Comparison of ENCODE assay signal across 12 cellular contexts in genomic region chr7:18667466-18667865, GRCh38.
DNase-seq lines count a peak whose midpoint lies in the region; ATAC-seq and TF ChIP-seq lines count a peak whose summit lies in the region.
"Had no signal": no experiment of that assay in that cellular context is flagged by ENCODE, and none has a peak within 500 bp of the region (broad histone marks: within the 10 kb centered on the region; RNA-seq: fewer than 3 reads in every experiment).

No MANE protein-coding gene starts in this region.

- H3K9me3 ChIP-seq in BLaER1 treated with 17β-estradiol and CSF1 and Interleukin-3, amounts not matched to agents 10 nM and 100 nM (replicated peaks in 1 of 11): peaks cover 0 to 9% (median 0%) of the 10 kb centered on the region in 11 experiments; a peak in 1 of 22 replicates
- H3K9me3 ChIP-seq in right lobe of liver (no peaks in the 10 kb centered on the region), testis (no peaks in the 10 kb centered on the region)
- H3K9me3 ChIP-seq: gastroesophageal sphincter, pancreas had no signal

- no peaks in the 10 kb centered on the region for H3K27me3 Mint-ChIP-seq in activated naive CD8-positive, alpha-beta T cell treated with anti-CD3 and anti-CD28 coated beads, Interleukin-2, amount 50 U/mL, for 24 hours
- no peaks in the 10 kb centered on the region for H3K27me3 Mint-ChIP-seq in activated CD8-positive, alpha-beta T cell treated with anti-CD3 and anti-CD28 coated beads, Interleukin-2, amount 10 ng/mL, durations not matched to agents 7 days and 5 days (ENCODE audit: low read depth)

- H3K36me3 Mint-ChIP-seq in activated naive CD8-positive, alpha-beta T cell treated with anti-CD3 and anti-CD28 coated beads, Interleukin-2, amount 50 U/mL, for 24 hours (ENCODE audit: low read depth): no peaks in the 10 kb centered on the region
- no peaks in the 10 kb centered on the region for H3K36me3 Mint-ChIP-seq in activated CD8-positive, alpha-beta T cell treated with anti-CD3 and anti-CD28 coated beads, Interleukin-2, amount 10 ng/mL, durations not matched to agents 7 days and 5 days (ENCODE audit: low read depth)

- ATAC-seq in right lobe of liver: peak; percentile 50 to 72 (median 61)
- no peak for ATAC-seq in activated naive CD8-positive, alpha-beta T cell treated with anti-CD3 and anti-CD28 coated beads, Interleukin-2, amount 50 U/mL, for 24 hours
- no peak for ATAC-seq in activated CD8-positive, alpha-beta T cell treated with anti-CD3 and anti-CD28 coated beads, Interleukin-2, amount 10 ng/mL, durations not matched to agents 7 days and 5 days
- ATAC-seq: gastroesophageal sphincter had no signal

- H3K27me3 ChIP-seq in BLaER1 treated with 17β-estradiol and CSF1 and Interleukin-3, amounts not matched to agents 10 nM and 100 nM: no peaks in the 10 kb centered on the region
- H3K27me3 ChIP-seq in right lobe of liver (no peaks in the 10 kb centered on the region), testis (no peaks in the 10 kb centered on the region)
- H3K27me3 ChIP-seq: gastroesophageal sphincter had no signal

- H3K4me3 Mint-ChIP-seq in activated naive CD8-positive, alpha-beta T cell treated with anti-CD3 and anti-CD28 coated beads, Interleukin-2, amount 50 U/mL, for 24 hours: no peak overlapping the region
- H3K4me3 Mint-ChIP-seq in activated CD8-positive, alpha-beta T cell treated with anti-CD3 and anti-CD28 coated beads, Interleukin-2, amount 10 ng/mL, durations not matched to agents 7 days and 5 days: no peak overlapping the region

- intact Hi-C loops in right lobe of liver (cut with DNase I): no loop called here
- intact Hi-C loops in testis (cut with DNase I; ENCODE audit: low total_unique reads): no loop called here

- DNase-seq in LNCaP clone FGC (ENCODE audit: low read depth): peak; percentile 55
- peak; percentile 89 for DNase-seq in choroid plexus epithelial cell (ENCODE audit: low read depth)
- DNase-seq in right lobe of liver: no peak
- no peak for DNase-seq in activated naive CD8-positive, alpha-beta T cell treated with anti-CD3 and anti-CD28 coated beads, Interleukin-2, amount 50 U/mL, for 24 hours
- DNase-seq in activated CD8-positive, alpha-beta T cell treated with anti-CD3 and anti-CD28 coated beads, Interleukin-2, amount 10 ng/mL, durations not matched to agents 7 days and 5 days: no peak
- DNase-seq in NCI-H1436 (lab: John Stamatoyannopoulos, UW): no peak
- DNase-seq in testis: no peak
- DNase-seq: activated naive CD4-positive, alpha-beta T cell treated with Interleukin-2 at 50 U/mL for 16 hours; NCI-H2171; pancreas had no signal

- H3K27ac ChIP-seq in BLaER1 treated with 17β-estradiol and CSF1 and Interleukin-3, amounts not matched to agents 10 nM and 100 nM: peak overlapping the region in 1 of 11 experiments; percentile 26; a peak in 1 of 22 replicates
- no peak overlapping the region for H3K27ac ChIP-seq in right lobe of liver
- no peak overlapping the region for H3K27ac ChIP-seq in testis
- H3K27ac ChIP-seq: pancreas had no signal

- H4K20me1 ChIP-seq in BLaER1 treated with 17β-estradiol and CSF1 and Interleukin-3, amounts not matched to agents 10 nM and 100 nM: no peaks in the 10 kb centered on the region

- CTCF ChIA-PET in activated CD8-positive, alpha-beta T cell treated with anti-CD3 and anti-CD28 coated beads, Interleukin-2, amount 10 ng/mL, durations not matched to agents 7 days and 5 days (lab: Charles Lee): no interaction called here

- peak overlapping the region in 7 of 11 experiments; percentile 12 to 66 (median 49); a peak in 10 of 22 replicates for H3K4me2 ChIP-seq in BLaER1 treated with 17β-estradiol and CSF1 and Interleukin-3, amounts not matched to agents 10 nM and 100 nM

- no peak for TF ChIP-seq CTCF in LNCaP clone FGC (IDR thresholded peaks at IDR 0.05; ENCODE audit: control insufficient read depth, extremely low read depth, insufficient read depth)
- no peak for TF ChIP-seq CTCF in choroid plexus epithelial cell (conservative IDR thresholded peaks at IDR 0.05; ENCODE audit: low read depth, low read length)
- TF ChIP-seq CTCF in right lobe of liver (IDR thresholded peaks at IDR 0.05): no peak
- no peak for TF ChIP-seq CTCF in testis (IDR thresholded peaks at IDR 0.05)

- POLR2A ChIA-PET in activated CD8-positive, alpha-beta T cell treated with anti-CD3 and anti-CD28 coated beads, Interleukin-2, amount 10 ng/mL, durations not matched to agents 7 days and 5 days (lab: Charles Lee): no interaction called here

- WGBS in right lobe of liver (ENCODE audit: insufficient coverage, low coverage, low lambda C conversion rate, missing lambda C conversion rate): 40% methylated on average over 1 of the region's 1 CpG
- 63 to 69% methylated on average over 1 of the region's 1 CpG for WGBS in testis, 2 donors

- no peak overlapping the region for H3K4me3 ChIP-seq in BLaER1 treated with 17β-estradiol and CSF1 and Interleukin-3, amounts not matched to agents 10 nM and 100 nM
- H3K4me3 ChIP-seq in LNCaP clone FGC (ENCODE audit: low read depth, low read length) (peak overlapping the region; percentile 11; the same call in 1 of the 2 replicates), choroid plexus epithelial cell (ENCODE audit: low read depth, low read length) (no peak overlapping the region), right lobe of liver (no peak overlapping the region), testis (no peak overlapping the region)
- H3K4me3 ChIP-seq: gastroesophageal sphincter, pancreas had no signal

- H3K4me1 ChIP-seq in BLaER1 treated with 17β-estradiol and CSF1 and Interleukin-3, amounts not matched to agents 10 nM and 100 nM: peaks cover 6 to 56% (median 20%) of the 10 kb centered on the region in 10 experiments
- no peaks in the 10 kb centered on the region for H3K4me1 ChIP-seq in right lobe of liver
- no peaks in the 10 kb centered on the region for H3K4me1 ChIP-seq in testis
- H3K4me1 ChIP-seq: pancreas had no signal

- no peak for TF ChIP-seq POLR2A in right lobe of liver (IDR thresholded peaks at IDR 0.05)
- TF ChIP-seq POLR2A in testis (IDR thresholded peaks at IDR 0.05): no peak

- peaks cover 2% of the 10 kb centered on the region for H3K4me1 Mint-ChIP-seq in activated naive CD8-positive, alpha-beta T cell treated with anti-CD3 and anti-CD28 coated beads, Interleukin-2, amount 50 U/mL, for 24 hours
- no peaks in the 10 kb centered on the region for H3K4me1 Mint-ChIP-seq in activated CD8-positive, alpha-beta T cell treated with anti-CD3 and anti-CD28 coated beads, Interleukin-2, amount 10 ng/mL, durations not matched to agents 7 days and 5 days (ENCODE audit: low read depth)

- no peak overlapping the region for H3K27ac Mint-ChIP-seq in activated naive CD8-positive, alpha-beta T cell treated with anti-CD3 and anti-CD28 coated beads, Interleukin-2, amount 50 U/mL, for 24 hours
- no peak overlapping the region for H3K27ac Mint-ChIP-seq in activated CD8-positive, alpha-beta T cell treated with anti-CD3 and anti-CD28 coated beads, Interleukin-2, amount 10 ng/mL, durations not matched to agents 7 days and 5 days

- no peaks in the 10 kb centered on the region for H3K9me3 Mint-ChIP-seq in activated naive CD8-positive, alpha-beta T cell treated with anti-CD3 and anti-CD28 coated beads, Interleukin-2, amount 50 U/mL, for 24 hours
- no peaks in the 10 kb centered on the region for H3K9me3 Mint-ChIP-seq in activated CD8-positive, alpha-beta T cell treated with anti-CD3 and anti-CD28 coated beads, Interleukin-2, amount 10 ng/mL, durations not matched to agents 7 days and 5 days (ENCODE audit: insufficient read depth)

- peaks cover 0 to 46% (median 12%) of the 10 kb centered on the region in 11 experiments; a peak in 12 of 22 replicates for H3K36me3 ChIP-seq in BLaER1 treated with 17β-estradiol and CSF1 and Interleukin-3, amounts not matched to agents 10 nM and 100 nM
- no peaks in the 10 kb centered on the region for H3K36me3 ChIP-seq in right lobe of liver
- H3K36me3 ChIP-seq in testis (ENCODE audit: low read depth, missing control alignments): no peaks in the 10 kb centered on the region
- H3K36me3 ChIP-seq: gastroesophageal sphincter, pancreas had no signal

- H3K9ac ChIP-seq in BLaER1 treated with 17β-estradiol and CSF1 and Interleukin-3, amounts not matched to agents 10 nM and 100 nM: no peak overlapping the region

Comparison
In these comparisons a context has a peak if more than half of its experiments do, and no peak if none do; other contexts are left out.
1. DNase-seq: peak in LNCaP clone FGC (single experiment) and choroid plexus epithelial cell (single experiment); none in right lobe of liver (0 of 3), activated naive CD8-positive, alpha-beta T cell treated with anti-CD3 and anti-CD28 coated beads, Interleukin-2, amount 50 U/mL, for 24 hours (single experiment), activated CD8-positive, alpha-beta T cell treated with anti-CD3 and anti-CD28 coated beads, Interleukin-2, amount 10 ng/mL, durations not matched to agents 7 days and 5 days (single experiment), NCI-H1436 (single experiment) and testis (single experiment).
2. ATAC-seq: peak in right lobe of liver (4 of 4); none in activated naive CD8-positive, alpha-beta T cell treated with anti-CD3 and anti-CD28 coated beads, Interleukin-2, amount 50 U/mL, for 24 hours (single experiment) and activated CD8-positive, alpha-beta T cell treated with anti-CD3 and anti-CD28 coated beads, Interleukin-2, amount 10 ng/mL, durations not matched to agents 7 days and 5 days (single experiment).